Comparison of ENCODE assay signal across 12 cellular contexts in the genomic region with DNA sequence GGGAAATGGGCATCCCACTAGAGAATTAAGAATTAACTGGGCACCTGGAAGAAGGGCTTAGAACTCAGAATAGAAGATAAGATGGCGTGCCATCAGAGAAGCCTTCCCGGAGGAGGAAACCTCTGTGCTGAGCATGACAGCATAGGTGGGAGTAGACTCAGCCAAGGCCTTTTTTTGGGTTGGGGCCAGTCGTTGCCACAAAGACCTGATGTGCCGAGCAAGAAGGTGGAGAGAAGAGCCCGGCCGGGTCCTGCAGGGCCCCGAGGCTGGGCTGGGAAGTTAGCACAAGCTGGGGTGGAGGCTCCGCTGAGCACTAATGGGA. TPM values are rescaled to one million over a fixed set of nuclear protein-coding genes. Genes with fewer than 3 reads are reported as not detected.
DNase-seq lines count a peak whose midpoint lies in the region; ATAC-seq and TF ChIP-seq lines count a peak whose summit lies in the region.
"Had no signal": no experiment of that assay in that cellular context is flagged by ENCODE, and none has a peak within 500 bp of the region (broad histone marks: within the 10 kb centered on the region; RNA-seq: fewer than 3 reads in every experiment).

No MANE protein-coding gene starts in this region.

- no peak overlapping the region for H2BK5ac ChIP-seq in IMR-90 (ENCODE audit: low read depth, low read length, poor library complexity, severe bottlenecking)

- H3K9ac ChIP-seq in IMR-90 (ENCODE audit: low read depth, low read length) (no peak overlapping the region), parathyroid adenoma (no peak overlapping the region)

- no peaks in the 10 kb centered on the region for H3K9me3 Mint-ChIP-seq in CD4-positive, alpha-beta memory T cell

- 0 out of 2 replicates have a peak, but pooled peaks cover 4% of the 10 kb centered on the region for H3K9me1 ChIP-seq in IMR-90 (ENCODE audit: insufficient read depth, low read length)

- H4K20me1 ChIP-seq in IMR-90 (ENCODE audit: insufficient read depth, low read length) = no peaks in the 10 kb centered on the region; the same call in none of the 2 replicates

- POLR2A ChIA-PET in CD4-positive, alpha-beta memory T cell (lab: Charles Lee; ENCODE audit: partially characterized antibody) = no interaction called here
- POLR2A ChIA-PET in IMR-90 (lab: Charles Lee; ENCODE audit: unreplicated experiment) = no interaction called here

- no peaks in the 10 kb centered on the region for H3K79me1 ChIP-seq in IMR-90 (ENCODE audit: low read depth in 1 of 2, low read length in 2 of 2)

- H4K91ac ChIP-seq in IMR-90 (ENCODE audit: insufficient read depth, low read depth, low read length) = no peak overlapping the region

- H3K23ac ChIP-seq in IMR-90 (ENCODE audit: low read depth, low read length) = no peak overlapping the region

- no peak overlapping the region for H3K18ac ChIP-seq in IMR-90 (ENCODE audit: low read depth, low read length)

- ATAC-seq in IMR-90 (ENCODE audit: low read depth) (no peak), HG03571 (IDR thresholded peaks at IDR 0.05; ENCODE audit: unreplicated experiment) (no peak)

- no peak overlapping the region for H4K8ac ChIP-seq in IMR-90 (ENCODE audit: low read depth in 2 of 2, low read length in 2 of 2)

- no peak overlapping the region for H3K4me3 ChIP-seq in CD4-positive, alpha-beta memory T cell (ENCODE audit: low read length in 2 of 2)
- H3K4me3 ChIP-seq in IMR-90 (ENCODE audit: insufficient read depth, low read depth, low read length) = no peak overlapping the region
- H3K4me3 ChIP-seq in dorsolateral prefrontal cortex = peak overlapping the region in 17 of 59 donors; percentile 53 to 80 (median 70)
- H3K4me3 ChIP-seq in parathyroid adenoma (ENCODE audit: low read depth, low read length) = no peak overlapping the region

- no peak overlapping the region for H3K27ac ChIP-seq in CD4-positive, alpha-beta memory T cell (ENCODE audit: low read depth, low read length)
- H3K27ac ChIP-seq in IMR-90 (ENCODE audit: insufficient read depth, low read length) (no peak overlapping the region), dorsolateral prefrontal cortex (peak overlapping the region in 48 of 59 donors; percentile 37 to 94 (median 82)), parathyroid adenoma (no peak overlapping the region)
- H3K27ac ChIP-seq: foreskin keratinocyte, RWPE1 had no signal

- no peak overlapping the region for H3K27ac Mint-ChIP-seq in CD4-positive, alpha-beta memory T cell

- no peak overlapping the region for H3K14ac ChIP-seq in IMR-90 (replicated peaks; ENCODE audit: low read depth, low read length)

- TF ChIP-seq CTCF in IMR-90 (conservative IDR thresholded peaks at IDR 0.05; ENCODE audit: low read depth, low read length) (no peak), dorsolateral prefrontal cortex (IDR thresholded peaks at IDR 0.05 in 54 of 56, conservative IDR thresholded peaks at IDR 0.05 in 2 of 56; ENCODE audit: low read depth in 1 of 56, partially characterized antibody in 56 of 56) (no peak), parathyroid adenoma (IDR thresholded peaks at IDR 0.05) (no peak)

- H3K36me3 ChIP-seq in CD4-positive, alpha-beta memory T cell (ENCODE audit: insufficient read depth, low read length) = no peaks in the 10 kb centered on the region
- H3K36me3 ChIP-seq in IMR-90 (ENCODE audit: control insufficient read depth, insufficient read depth, low read length) (no peaks in the 10 kb centered on the region), parathyroid adenoma (ENCODE audit: control insufficient read depth, insufficient read depth, low read length) (no peaks in the 10 kb centered on the region)

- no peak overlapping the region for H2BK15ac ChIP-seq in IMR-90 (ENCODE audit: low read depth, low read length)

- no peaks in the 10 kb centered on the region for H3K36me3 Mint-ChIP-seq in CD4-positive, alpha-beta memory T cell

- H2AK9ac ChIP-seq in IMR-90 (replicated peaks; ENCODE audit: low read depth, low read length, poor library complexity) = peak overlapping the region; percentile 34

- H3K4ac ChIP-seq in IMR-90 (ENCODE audit: low read depth, low read length) = no peak overlapping the region

- no peak for TF ChIP-seq RAD21 in IMR-90 (IDR thresholded peaks at IDR 0.05; ENCODE audit: low read length)

- peaks cover 8% of the 10 kb centered on the region for H3K27me3 ChIP-seq in CD4-positive, alpha-beta memory T cell (ENCODE audit: insufficient read depth, low read length)
- H3K27me3 ChIP-seq in IMR-90 (ENCODE audit: control insufficient read depth, insufficient read depth, low read length) (peaks cover 38% of the 10 kb centered on the region), dorsolateral prefrontal cortex (peaks cover 0 to 6% (median 0%) of the 10 kb centered on the region in 45 donors), parathyroid adenoma (ENCODE audit: control insufficient read depth, insufficient read depth, low read length) (peaks cover 3% of the 10 kb centered on the region)

- no peak overlapping the region for H4K5ac ChIP-seq in IMR-90 (ENCODE audit: low read depth, low read length)

- 79% methylated on average over 2 of the region's 8 CpGs; no CpG with 5 or more reads in 1 of the 2 experiments for WGBS in IMR-90 (ENCODE audit: extremely low coverage in 2 of 2, insufficient read length in 1 of 2), 2 experiments

- H3K56ac ChIP-seq in IMR-90 (ENCODE audit: extremely low read depth, insufficient read depth, low read length) = no peak overlapping the region

- no peak overlapping the region for H2AK5ac ChIP-seq in IMR-90 (ENCODE audit: low read depth, low read length)

- H2AFZ ChIP-seq in IMR-90 (replicated peaks; ENCODE audit: low read length, poor library complexity) = no peak overlapping the region
- H2AFZ ChIP-seq in parathyroid adenoma = peak overlapping the region; percentile 91

- no TSS peak for BruUV-seq in IMR-90 (replicated peaks; lab: Mats Ljungman, UMichigan)

- H3K9me3 ChIP-seq in CD4-positive, alpha-beta memory T cell (ENCODE audit: control insufficient read depth in 1 of 2, low read length in 2 of 2) = no peaks in the 10 kb centered on the region
- no peaks in the 10 kb centered on the region for H3K9me3 ChIP-seq in IMR-90 (ENCODE audit: control insufficient read depth, insufficient read depth, low read length)
- H3K9me3 ChIP-seq in parathyroid adenoma (ENCODE audit: control insufficient read depth, low read length) = no peaks in the 10 kb centered on the region

- peaks cover 2 to 23% (median 5%) of the 10 kb centered on the region in 4 donors for H3K4me1 Mint-ChIP-seq in CD4-positive, alpha-beta memory T cell

- intact Hi-C loops in CD4-positive, alpha-beta memory T cell (cut with micrococcal nuclease) = no loop called here
- intact Hi-C loops in IMR-90 (cut with micrococcal nuclease) = no loop called here
- intact Hi-C loops in dorsolateral prefrontal cortex (cut with DNase I) = loop anchor here in 1 of 2 donors (10.0 kb wide), 1 partner anchor 454 kb away; no protein-coding TSS in a partner anchor

- CTCF ChIA-PET in CD4-positive, alpha-beta memory T cell (lab: Charles Lee; ENCODE audit: partially characterized antibody) = interaction anchor here (1.8 to 3.6 kb wide), 5 partner anchors 43 to 451 kb away, joined by 6 to 47 read pairs (median 11); no protein-coding TSS in a partner anchor
- CTCF ChIA-PET in IMR-90 (lab: Yijun Ruan, JAX) = no interaction called here

- no peak overlapping the region for H3K4me2 ChIP-seq in IMR-90 (ENCODE audit: low read depth, low read length)
- no peak overlapping the region for H3K4me2 ChIP-seq in parathyroid adenoma (ENCODE audit: low read length)

- peaks cover 3% of the 10 kb centered on the region for H3K79me2 ChIP-seq in parathyroid adenoma

- dilution Hi-C loops in IMR-90 (cut with HindIII; ENCODE audit: low sequenced_read_pairs, unreplicated experiment) = no loop called here

- no peak overlapping the region for H2BK20ac ChIP-seq in IMR-90 (ENCODE audit: low read depth, low read length)

- peaks cover 23 to 31% of the 10 kb centered on the region in 2 donors for H3K27me3 Mint-ChIP-seq in CD4-positive, alpha-beta memory T cell

- H3K4me1 ChIP-seq in CD4-positive, alpha-beta memory T cell (ENCODE audit: insufficient read depth, low read length) = peaks cover 9% of the 10 kb centered on the region
- H3K4me1 ChIP-seq in IMR-90 (ENCODE audit: control insufficient read depth, insufficient read depth, low read length) (peaks cover 2% of the 10 kb centered on the region; the same call in 1 of the 2 replicates), parathyroid adenoma (peaks cover 12% of the 10 kb centered on the region)
- H3K4me1 ChIP-seq: foreskin keratinocyte had no signal

- in situ Hi-C loops in IMR-90 (cut with MboI; ENCODE audit: low sequenced_read_pairs) = no loop called here

- H2BK120ac ChIP-seq in IMR-90 (ENCODE audit: low read depth, low read length) = no peak overlapping the region

- H3K4me3 Mint-ChIP-seq in CD4-positive, alpha-beta memory T cell = peak overlapping the region; percentile 31 to 88 (median 78)

- TF ChIP-seq POLR2A in IMR-90 (IDR thresholded peaks at IDR 0.05; ENCODE audit: low read depth, low read length) = no peak

- DNase-seq in CD4-positive, alpha-beta memory T cell = no peak
- DNase-seq in IMR-90 (no peak), dorsolateral prefrontal cortex (peak in 1 of 10 donors; percentile 9), HT-29 (ENCODE audit: low spot score) (no peak), GF-D8 (lab: John Stamatoyannopoulos, UW) (no peak)
- DNase-seq: foreskin keratinocyte, NCI-H1436 treated with DMSO at 0.1 percent for 48 hours, NCI-H510A treated with DMSO at 0.1 percent for 48 hours, T1000 had no signal

TF ChIP-seq in IMR-90, 13 proteins besides CTCF, POLR2A, EP300 and RAD21 (continues in another document):
- no peak for TF ChIP-seq CEBPB (IDR thresholded peaks at IDR 0.05; ENCODE audit: low read depth, low read length)
- no peak for TF ChIP-seq FOS (IDR thresholded peaks at IDR 0.05; ENCODE audit: low read depth, low read length)
- TF ChIP-seq, protein P1, sequence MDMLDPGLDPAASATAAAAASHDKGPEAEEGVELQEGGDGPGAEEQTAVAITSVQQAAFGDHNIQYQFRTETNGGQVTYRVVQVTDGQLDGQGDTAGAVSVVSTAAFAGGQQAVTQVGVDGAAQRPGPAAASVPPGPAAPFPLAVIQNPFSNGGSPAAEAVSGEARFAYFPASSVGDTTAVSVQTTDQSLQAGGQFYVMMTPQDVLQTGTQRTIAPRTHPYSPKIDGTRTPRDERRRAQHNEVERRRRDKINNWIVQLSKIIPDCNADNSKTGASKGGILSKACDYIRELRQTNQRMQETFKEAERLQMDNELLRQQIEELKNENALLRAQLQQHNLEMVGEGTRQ (IDR thresholded peaks at IDR 0.05; ENCODE audit: low read depth, low read length) = no peak

RNA-seq across cellular contexts. Expression of a gene that starts 1.1 kb away (rescaled TPM):
- total RNA-seq in CD4-positive, alpha-beta memory T cell = 10 to 100 TPM; 44.1 to 47.4 TPM
- polyA plus RNA-seq in CD4-positive, alpha-beta memory T cell = 10 to 100 TPM in 1 of 2 donors, 1 to 10 TPM in 1; 8.3 to 15.9 TPM
- 1.1 and 1.4 TPM in 2 replicates for total RNA-seq in IMR-90 (2012; rRNA removed)
- 0.59 and 0.68 TPM in 2 replicates for polyA plus RNA-seq in IMR-90 (2012; rRNA removed)
- polyA plus RNA-seq in IMR-90 (2012; cell fraction: cytosol; rRNA removed) = 0.60 and 0.84 TPM in 2 replicates
- polyA plus RNA-seq in IMR-90 (2012; cell fraction: nucleus; rRNA removed; ENCODE audit: low replicate concordance) = 0.57 and 0.62 TPM in 2 replicates
- 100 to 1,000 TPM; 123 to 242 (median 175) TPM for total RNA-seq in dorsolateral prefrontal cortex
- 58.3 and 59.5 TPM in 2 replicates for total RNA-seq in HT-29 (2014; rRNA removed; shearing (Covaris generic))

Comparison
In these comparisons a context has a peak if more than half of its experiments do, and no peak if none do; other contexts are left out.
1. H3K27ac ChIP-seq: peak in dorsolateral prefrontal cortex (48 of 59); none in CD4-positive, alpha-beta memory T cell (single experiment), IMR-90 (single experiment) and parathyroid adenoma (single experiment).
2. RNA of a gene that starts 1.1 kb away (total RNA-seq): 123 to 242 TPM in dorsolateral prefrontal cortex, 58.3 to 59.5 TPM in HT-29 and 44.1 to 47.4 TPM in CD4-positive, alpha-beta memory T cell; 1.1 to 1.4 TPM in IMR-90; every median in the first group is over 10 times any median in the second.